ENCODE assay signal across 8 cellular contexts in the genomic region with DNA sequence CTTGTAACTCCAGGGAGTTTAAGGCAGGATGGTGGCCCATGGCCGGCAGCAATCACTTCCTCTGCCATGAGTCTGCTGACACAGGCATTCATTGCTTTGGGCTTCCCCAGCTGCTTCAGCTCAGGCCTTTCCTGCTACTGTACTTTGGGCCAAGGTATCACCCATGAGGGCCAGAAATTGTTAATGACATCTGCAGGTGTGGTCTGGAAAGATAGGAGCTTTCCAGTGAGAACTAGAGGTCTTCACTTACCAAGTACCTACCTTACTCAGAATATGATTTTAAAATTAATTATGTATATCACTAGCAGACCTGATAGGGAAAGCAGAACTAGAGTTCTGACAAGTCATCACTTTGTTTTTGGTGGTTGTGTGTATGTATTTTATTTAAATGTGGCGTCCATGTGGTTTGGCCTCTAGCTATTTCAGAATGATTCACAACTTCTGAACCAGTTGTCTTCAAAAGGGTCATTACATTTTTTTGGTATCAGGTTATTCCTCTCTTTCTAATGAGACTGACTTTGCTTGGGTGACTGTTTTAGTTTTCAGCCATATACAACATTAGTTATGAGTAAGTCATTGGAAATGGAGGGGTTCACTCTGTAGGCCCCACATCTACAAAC. TPM values are rescaled to one million over a fixed set of nuclear protein-coding genes. Genes with fewer than 3 reads are reported as not detected.
A peak's percentile ranks its signal among the peaks of the same experiment; 100 is the strongest.
DNase-seq lines count a peak whose midpoint lies in the region; ATAC-seq and TF ChIP-seq lines count a peak whose summit lies in the region.

No MANE protein-coding gene starts in this region.

- H2BK15ac ChIP-seq in mesenchymal stem cell (ENCODE audit: low read depth, poor library complexity, severe bottlenecking), result no peak overlapping the region

- no peak for TF ChIP-seq CTCF in omental fat pad (IDR thresholded peaks at IDR 0.05)

- H2BK120ac ChIP-seq in mesenchymal stem cell (ENCODE audit: low read depth, low read length), result no peak overlapping the region

- H3K18ac ChIP-seq in mesenchymal stem cell (ENCODE audit: low read depth in 1 of 2, low read length in 2 of 2), result peak overlapping the region in 1 of 2 experiments; percentile 37

- DNase-seq in adipocyte (ENCODE audit: low read depth), result peak; percentile 64
- peak; percentile 58 for DNase-seq in mesenchymal stem cell
- no peak for DNase-seq in HK-2 (ENCODE audit: unreplicated experiment)
- no peak for DNase-seq in omental fat pad (ENCODE audit: low spot score)
- DNase-seq in putamen (ENCODE audit: low spot score), result no peak
- no peak for DNase-seq in GDM1 (lab: John Stamatoyannopoulos, UW)

- H4K8ac ChIP-seq in mesenchymal stem cell (ENCODE audit: low read length), result no peak overlapping the region

- no peak overlapping the region for H2BK12ac ChIP-seq in mesenchymal stem cell (ENCODE audit: low read length in 2 of 2)

- H2BK5ac ChIP-seq in mesenchymal stem cell (ENCODE audit: low read depth, low read length, poor library complexity, severe bottlenecking), result no peak overlapping the region

- H2AFZ ChIP-seq in mesenchymal stem cell (ENCODE audit: low read depth, low read length), result no peak overlapping the region

- H3K4me2 ChIP-seq in mesenchymal stem cell (ENCODE audit: low read length, poor library complexity, severe bottlenecking), result no peak overlapping the region

- H4K91ac ChIP-seq in mesenchymal stem cell (ENCODE audit: low read length), result no peak overlapping the region

- H3K27me3 ChIP-seq in adipocyte (replicated peaks; ENCODE audit: control insufficient read depth, insufficient read depth, low read length) (no peaks in the 10 kb centered on the region), mesenchymal stem cell (ENCODE audit: control insufficient read depth in 1 of 2, insufficient read depth in 1 of 2, low read length in 2 of 2) (no peaks in the 10 kb centered on the region)

- 0% methylated on average over 2 of the region's 2 CpGs for WGBS in mesenchymal stem cell

- H3K14ac ChIP-seq in mesenchymal stem cell (ENCODE audit: low read length in 2 of 2), result peak overlapping the region in 1 of 2 experiments; percentile 26

- ATAC-seq in GM18519 (IDR thresholded peaks at IDR 0.05; ENCODE audit: low FRiP score, unreplicated experiment), result peak; percentile 45
- peak; percentile 59 for ATAC-seq in HG02798 (IDR thresholded peaks at IDR 0.05; ENCODE audit: poor library complexity, unreplicated experiment)
- ATAC-seq in omental fat pad (ENCODE audit: low FRiP score), result no peak

- no peak overlapping the region for H3K9ac ChIP-seq in adipocyte (ENCODE audit: low read length)
- peak overlapping the region; percentile 96 for H3K9ac ChIP-seq in mesenchymal stem cell (ENCODE audit: low read length)

- no peak overlapping the region for H3K23ac ChIP-seq in mesenchymal stem cell (ENCODE audit: low read length in 2 of 2)

- peaks cover 15% of the 10 kb centered on the region for H3K79me1 ChIP-seq in mesenchymal stem cell (replicated peaks; ENCODE audit: low read length, poor library complexity, severe bottlenecking)

- H3K9me3 ChIP-seq in adipocyte (ENCODE audit: control insufficient read depth, low read length) (no peaks in the 10 kb centered on the region), mesenchymal stem cell (ENCODE audit: control insufficient read depth, low read length) (no peaks in the 10 kb centered on the region)

- H3K4me3 ChIP-seq in adipocyte (ENCODE audit: low read length), result peak overlapping the region; percentile 95
- peak overlapping the region in 1 of 2 experiments; percentile 95 for H3K4me3 ChIP-seq in mesenchymal stem cell (ENCODE audit: insufficient read depth in 1 of 2, low read depth in 1 of 2, low read length in 2 of 2)

- no peak overlapping the region for H2AK5ac ChIP-seq in mesenchymal stem cell (ENCODE audit: low read length, severe bottlenecking)

- peaks cover 63% of the 10 kb centered on the region for H3K4me1 ChIP-seq in adipocyte (ENCODE audit: control insufficient read depth, insufficient read depth, low read length)
- H3K4me1 ChIP-seq in mesenchymal stem cell (ENCODE audit: control insufficient read depth, insufficient read depth, low read depth, low read length), result peaks cover 9% of the 10 kb centered on the region

- no peak overlapping the region for H3K4ac ChIP-seq in mesenchymal stem cell (ENCODE audit: low read depth in 1 of 2, low read length in 2 of 2)

- no peak overlapping the region for H3K27ac ChIP-seq in mesenchymal stem cell (ENCODE audit: low read length, poor library complexity, severe bottlenecking)

- H3K36me3 ChIP-seq in adipocyte (ENCODE audit: control insufficient read depth, insufficient read depth, low read length, severe bottlenecking) (no peaks in the 10 kb centered on the region), mesenchymal stem cell (ENCODE audit: control insufficient read depth in 1 of 2, insufficient read depth in 2 of 2, low read depth in 1 of 2, low read length in 2 of 2) (peaks cover 0 to 9% of the 10 kb centered on the region in 2 experiments)

RNA-seq across cellular contexts. Expression of a gene that starts 2.7 kb away (rescaled TPM):
- 47.5 TPM for polyA plus RNA-seq in mesenchymal stem cell (2013, experiment 1 of 2)
- 47.1 TPM for polyA plus RNA-seq in mesenchymal stem cell (2013, experiment 2 of 2)
- total RNA-seq in omental fat pad, result 10 to 100 TPM; 66.8 to 88.3 (median 74.6) TPM

Comparison
In these comparisons a context has a peak if more than half of its experiments do, and no peak if none do; other contexts are left out.
1. DNase-seq: peak in adipocyte (single experiment) and mesenchymal stem cell (single experiment); none in HK-2 (single experiment), omental fat pad (single experiment), putamen (single experiment) and GDM1 (single experiment).